Comparison of ENCODE assay signal across 11 cellular contexts in genomic region chr2:36411962-36412444, GRCh38. TPM values are rescaled to one million over a fixed set of nuclear protein-coding genes. Genes with fewer than 3 reads are reported as not detected.
DNase-seq lines count a peak whose midpoint lies in the region; ATAC-seq and TF ChIP-seq lines count a peak whose summit lies in the region.
"Had no signal": no experiment of that assay in that cellular context is flagged by ENCODE, and none has a peak within 500 bp of the region (broad histone marks: within the 10 kb centered on the region; RNA-seq: fewer than 3 reads in every experiment).

No MANE protein-coding gene starts in this region.

- no peak for ATAC-seq in activated T-cell treated with anti-CD3 and anti-CD28 coated beads, Interleukin-2, amount 50 U/mL, for 4 hours

- no peak overlapping the region for H3K4me3 Mint-ChIP-seq in activated T-cell treated with anti-CD3 and anti-CD28 coated beads, Interleukin-2, amount 50 U/mL, for 4 hours

- intact Hi-C loops in thyroid gland (cut with DNase I): loop anchor here (10.0 kb wide), 1 partner anchor 47 kb away; no protein-coding TSS in a partner anchor

- no peaks in the 10 kb centered on the region for H3K27me3 ChIP-seq in thyroid gland

- TF ChIP-seq CTCF in thyroid gland (IDR thresholded peaks at IDR 0.05): peak in 2 of 6 experiments; percentile 16 to 17

- 47 to 49% methylated on average over 11 of the region's 11 CpGs for WGBS in thyroid gland, 2 donors

- peak; percentile 11 for DNase-seq in OCI-M1 (lab: John Stamatoyannopoulos, UW)
- peak; percentile 51 to 70 for DNase-seq in dermis microvascular lymphatic vessel endothelial cell (ENCODE audit: low read depth in 2 of 2)
- DNase-seq in left kidney (ENCODE audit: low read depth, low spot score): peak; percentile 60
- DNase-seq in thyroid gland: no peak
- DNase-seq in NCI-H82 (lab: John Stamatoyannopoulos, UW): no peak
- no peak for DNase-seq in activated T-cell treated with anti-CD3 and anti-CD28 coated beads, Interleukin-2, amount 50 U/mL, for 4 hours
- DNase-seq in central memory CD4-positive, alpha-beta T cell: no peak
- DNase-seq in NCI-H1930 (lab: John Stamatoyannopoulos, UW): no peak
- DNase-seq: cerebellar nuclear complex, hypothalamus had no signal

- H3K27me3 Mint-ChIP-seq in activated T-cell treated with anti-CD3 and anti-CD28 coated beads, Interleukin-2, amount 50 U/mL, for 4 hours (ENCODE audit: low read depth): no peaks in the 10 kb centered on the region

- TF ChIP-seq POLR2A in thyroid gland (IDR thresholded peaks at IDR 0.05): no peak

- H3K4me1 Mint-ChIP-seq in activated T-cell treated with anti-CD3 and anti-CD28 coated beads, Interleukin-2, amount 50 U/mL, for 4 hours (ENCODE audit: low read depth): no peaks in the 10 kb centered on the region

- H3K36me3 ChIP-seq in thyroid gland: no peaks in the 10 kb centered on the region

- H3K4me3 ChIP-seq in thyroid gland (replicated peaks in 1 of 3): no peak overlapping the region

- H3K36me3 Mint-ChIP-seq in activated T-cell treated with anti-CD3 and anti-CD28 coated beads, Interleukin-2, amount 50 U/mL, for 4 hours (ENCODE audit: insufficient read depth): no peaks in the 10 kb centered on the region

- H3K4me1 ChIP-seq in thyroid gland: peaks cover 64 to 83% of the 10 kb centered on the region in 2 donors

- peak overlapping the region; percentile 33 to 88 (median 78) for H3K27ac ChIP-seq in thyroid gland
- H3K27ac ChIP-seq: VCaP had no signal

- no peaks in the 10 kb centered on the region for H3K9me3 Mint-ChIP-seq in activated T-cell treated with anti-CD3 and anti-CD28 coated beads, Interleukin-2, amount 50 U/mL, for 4 hours

- no peaks in the 10 kb centered on the region for H3K9me3 ChIP-seq in thyroid gland

RNA-seq across cellular contexts. Expression of gene CRIM1, which starts 56.4 kb away (rescaled TPM):
- 375 and 484 TPM in 2 replicates for total RNA-seq in dermis microvascular lymphatic vessel endothelial cell
- total RNA-seq in thyroid gland: 100 to 1,000 TPM in 1 of 4 donors, 10 to 100 TPM in 3; 49.5 to 104 (median 71.5) TPM
- total RNA-seq in activated T-cell treated with anti-CD3 and anti-CD28 coated beads, Interleukin-2, amount 50 U/mL, for 4 hours: 10 to 100 TPM; 17.9 to 23.8 (median 22.9) TPM

Comparison
In these comparisons a context has a peak if more than half of its experiments do, and no peak if none do; other contexts are left out.
1. DNase-seq: peak in OCI-M1 (single experiment), dermis microvascular lymphatic vessel endothelial cell (2 of 2) and left kidney (single experiment); none in thyroid gland (0 of 2), NCI-H82 (single experiment), activated T-cell treated with anti-CD3 and anti-CD28 coated beads, Interleukin-2, amount 50 U/mL, for 4 hours (single experiment), central memory CD4-positive, alpha-beta T cell (single experiment) and NCI-H1930 (0 of 2).